Comparison of ENCODE assay signal across 8 cellular contexts in the genomic region with DNA sequence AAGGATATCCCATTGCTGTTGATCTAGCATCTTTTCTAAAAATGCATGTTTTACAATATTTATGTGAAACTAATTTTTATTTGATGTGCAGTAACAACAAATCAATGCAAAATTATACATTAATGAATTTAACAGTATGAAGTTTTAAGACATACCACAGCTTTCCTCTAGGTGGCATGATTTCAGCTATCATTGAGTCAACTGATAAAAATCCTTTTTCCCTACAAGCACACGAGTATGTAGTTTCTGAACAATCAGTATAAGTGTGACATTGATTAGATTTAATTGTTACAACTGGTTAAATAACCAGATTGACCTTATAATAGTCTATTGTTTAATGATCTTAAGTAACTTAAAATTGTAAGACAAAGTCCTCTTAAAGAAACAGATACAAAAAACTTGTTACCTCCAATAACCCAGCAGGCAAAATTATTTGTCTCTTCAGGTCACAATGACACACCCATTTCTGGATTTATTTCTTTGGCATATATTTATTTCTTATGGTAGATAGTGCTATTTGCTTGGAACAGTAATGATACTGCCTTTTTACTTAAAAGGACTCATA. TPM values are rescaled to one million over a fixed set of nuclear protein-coding genes. Genes with fewer than 3 reads are reported as not detected.
DNase-seq lines count a peak whose midpoint lies in the region; ATAC-seq and TF ChIP-seq lines count a peak whose summit lies in the region.

No MANE protein-coding gene starts in this region.

- peak; percentile 84 for TF ChIP-seq CTCF in CD14-positive monocyte (IDR thresholded peaks at IDR 0.05)

- intact Hi-C loops in CD14-positive monocyte (cut with micrococcal nuclease): loop anchor here in 1 of 2 donors (5.0 to 10.0 kb wide), 2 partner anchors 183 to 1225 kb away; no protein-coding TSS in a partner anchor

- ATAC-seq in GM19043 (IDR thresholded peaks at IDR 0.05; ENCODE audit: low read depth, unreplicated experiment): peak; percentile 60
- ATAC-seq in GM19397 (IDR thresholded peaks at IDR 0.05; ENCODE audit: unreplicated experiment): no peak

- H3K27me3 Mint-ChIP-seq in CD14-positive monocyte (ENCODE audit: low read depth in 3 of 3): peaks cover 2 to 7% (median 6%) of the 10 kb centered on the region in 3 donors

- no peak overlapping the region for H3K27ac Mint-ChIP-seq in CD14-positive monocyte

- DNase-seq in CD14-positive monocyte (ENCODE audit: low spot score) (no peak), HT-29 (ENCODE audit: low spot score) (peak; percentile 83), SW480 (ENCODE audit: low spot score) (peak; percentile 44), kidney glomerular epithelial cell (lab: John Stamatoyannopoulos, UW) (peak; percentile 47), COLO829 (ENCODE audit: low spot score) (no peak), NCI-H1048 (lab: John Stamatoyannopoulos, UW) (no peak)

- H3K4me3 Mint-ChIP-seq in CD14-positive monocyte: no peak overlapping the region

- no peaks in the 10 kb centered on the region for H3K9me3 Mint-ChIP-seq in CD14-positive monocyte

- H3K4me1 Mint-ChIP-seq in CD14-positive monocyte: no peaks in the 10 kb centered on the region

- H3K36me3 Mint-ChIP-seq in CD14-positive monocyte: peaks cover 3 to 6% of the 10 kb centered on the region in 2 donors

RNA-seq across cellular contexts. Expression of gene TGFB2, which starts 5.8 kb away (rescaled TPM):
- not detected for polyA plus RNA-seq in CD14-positive monocyte
- 2.3 and 2.5 TPM in 2 replicates for total RNA-seq in HT-29 (2014; rRNA removed; shearing (Covaris generic))

RNA-seq across cellular contexts. Expression of gene RRP15, which starts 54.3 kb away (rescaled TPM):
- polyA plus RNA-seq in CD14-positive monocyte: 1 to 10 TPM; 4.6 to 7.6 TPM
- 3.3 and 6.5 TPM in 2 replicates for total RNA-seq in HT-29 (2014; rRNA removed; shearing (Covaris generic))

Comparison
In these comparisons a context has a peak if more than half of its experiments do, and no peak if none do; other contexts are left out.
1. DNase-seq: peak in HT-29 (single experiment), SW480 (single experiment) and kidney glomerular epithelial cell (single experiment); none in CD14-positive monocyte (single experiment), COLO829 (single experiment) and NCI-H1048 (single experiment).